18 cellular contexts compared by ENCODE assay signal in the genomic region with DNA sequence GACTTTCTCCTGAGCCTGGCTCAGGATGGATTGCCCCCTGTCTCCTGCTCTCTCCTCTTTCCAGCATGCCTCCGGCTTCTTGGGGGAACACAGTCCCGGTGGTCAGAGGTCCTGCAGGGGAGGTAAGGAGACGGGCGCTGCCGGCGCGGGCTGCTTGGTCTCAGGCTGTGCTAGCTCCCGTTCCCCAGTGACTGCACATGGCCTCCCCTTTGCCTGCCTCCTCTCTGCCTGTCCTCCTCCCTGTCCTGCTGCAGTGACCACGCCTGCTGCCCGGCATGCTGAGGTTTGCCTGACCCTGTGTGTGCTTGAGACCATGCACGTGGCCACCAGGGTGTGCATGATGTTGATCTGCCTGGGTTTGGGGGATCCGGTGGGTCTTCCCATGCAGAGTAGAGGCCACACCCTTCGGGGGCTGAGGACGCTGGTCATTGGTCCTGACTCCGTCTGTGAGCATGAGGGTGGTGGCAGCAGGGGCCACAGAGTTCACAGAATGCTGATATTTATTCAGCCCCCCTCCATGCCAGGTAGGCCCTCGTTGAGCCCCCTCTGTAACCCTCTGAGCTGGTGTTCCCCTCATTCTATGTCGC. TPM values are rescaled to one million over a fixed set of nuclear protein-coding genes. Genes with fewer than 3 reads are reported as not detected.
DNase-seq lines count a peak whose midpoint lies in the region; ATAC-seq, FAIRE-seq and TF ChIP-seq lines count a peak whose summit lies in the region.
"Had no signal": no experiment of that assay in that cellular context is flagged by ENCODE, and none has a peak within 500 bp of the region (broad histone marks: within the 10 kb centered on the region; RNA-seq: fewer than 3 reads in every experiment).

No MANE protein-coding gene starts in this region.

- in situ Hi-C loops in IMR-90 (cut with MboI; ENCODE audit: low sequenced_read_pairs), result no loop called here

- DNase-seq in IMR-90 (no peak), kidney (peak; percentile 71), spleen (peak; percentile 59), cerebellum (ENCODE audit: low spot score) (no peak), KG1 (lab: John Stamatoyannopoulos, UW) (no peak)
- DNase-seq in activated CD4-positive, alpha-beta T cell treated with anti-CD3 and anti-CD28 coated beads for 1 hour, result no peak
- DNase-seq: ACHN; C1 segment of cervical spinal cord; CD8-positive, alpha-beta T cell; COR-L47; DND-41; GDM1; GM23248 had no signal

- no peak for TF ChIP-seq RAD21 in IMR-90 (IDR thresholded peaks at IDR 0.05; ENCODE audit: low read length)

- intact Hi-C loops in IMR-90 (cut with micrococcal nuclease), result no loop called here
- intact Hi-C loops in kidney (cut with DNase I), result no loop called here
- intact Hi-C loops in spleen (cut with DNase I; ENCODE audit: low total_unique reads), result no loop called here

- no peak overlapping the region for H3K18ac ChIP-seq in IMR-90 (ENCODE audit: low read depth, low read length)

- peak overlapping the region; percentile 23 for H2AK9ac ChIP-seq in IMR-90 (replicated peaks; ENCODE audit: low read depth, low read length, poor library complexity)

- no peak overlapping the region for H2BK20ac ChIP-seq in IMR-90 (ENCODE audit: low read depth, low read length)

- POLR2A ChIA-PET in IMR-90 (lab: Charles Lee; ENCODE audit: unreplicated experiment), result no interaction called here

- no peaks in the 10 kb centered on the region for H3K27me3 ChIP-seq in BLaER1
- no peaks in the 10 kb centered on the region for H3K27me3 ChIP-seq in IMR-90 (ENCODE audit: control insufficient read depth, insufficient read depth, low read length)
- H3K27me3 ChIP-seq in spleen (replicated peaks in 1 of 7), result no peaks in the 10 kb centered on the region

- no peak overlapping the region for H3K4ac ChIP-seq in IMR-90 (ENCODE audit: low read depth, low read length)

- BruUV-seq in IMR-90 (replicated peaks; lab: Mats Ljungman, UMichigan), result no TSS peak

- no peak overlapping the region for H4K5ac ChIP-seq in IMR-90 (ENCODE audit: low read depth, low read length)

- no peak overlapping the region for H3K56ac ChIP-seq in IMR-90 (ENCODE audit: extremely low read depth, insufficient read depth, low read length)

- no peak overlapping the region for H2BK5ac ChIP-seq in IMR-90 (ENCODE audit: low read depth, low read length, poor library complexity, severe bottlenecking)

- H2BK120ac ChIP-seq in IMR-90 (ENCODE audit: low read depth, low read length), result no peak overlapping the region

- H4K20me1 ChIP-seq in BLaER1, result peaks cover 100% of the 10 kb centered on the region
- no peaks in the 10 kb centered on the region for H4K20me1 ChIP-seq in IMR-90 (ENCODE audit: insufficient read depth, low read length)

- TF ChIP-seq CTCF in IMR-90 (conservative IDR thresholded peaks at IDR 0.05; ENCODE audit: low read depth, low read length) (no peak), kidney (IDR thresholded peaks at IDR 0.05; ENCODE audit: borderline replicate concordance, extremely low read depth, insufficient read depth) (no peak), spleen (IDR thresholded peaks at IDR 0.05 in 8 of 11, conservative IDR thresholded peaks at IDR 0.05 in 3 of 11) (no peak)

- peaks cover 33 to 83% of the 10 kb centered on the region in 2 experiments for H3K79me1 ChIP-seq in IMR-90 (ENCODE audit: low read depth in 1 of 2, low read length in 2 of 2)

- H4K8ac ChIP-seq in IMR-90 (ENCODE audit: low read depth in 2 of 2, low read length in 2 of 2), result no peak overlapping the region

- H3K9ac ChIP-seq in BLaER1 (no peak overlapping the region), IMR-90 (ENCODE audit: low read depth, low read length) (no peak overlapping the region), kidney (ENCODE audit: low read length in 2 of 2) (no peak overlapping the region)
- H3K9ac ChIP-seq: GM23248 had no signal

- H3K4me3 ChIP-seq in BLaER1, result no peak overlapping the region
- H3K4me3 ChIP-seq in IMR-90 (ENCODE audit: insufficient read depth, low read depth, low read length), result no peak overlapping the region
- H3K4me3 ChIP-seq in kidney (ENCODE audit: low read length in 2 of 2), result no peak overlapping the region
- H3K4me3 ChIP-seq in spleen, result no peak overlapping the region
- H3K4me3 ChIP-seq: GM23248 had no signal

- H2AK5ac ChIP-seq in IMR-90 (ENCODE audit: low read depth, low read length), result no peak overlapping the region

- no peak overlapping the region for H3K14ac ChIP-seq in IMR-90 (replicated peaks; ENCODE audit: low read depth, low read length)

- H3K9me3 ChIP-seq in BLaER1 (no peaks in the 10 kb centered on the region), IMR-90 (ENCODE audit: control insufficient read depth, insufficient read depth, low read length) (no peaks in the 10 kb centered on the region), kidney (ENCODE audit: control insufficient read depth in 1 of 2, low read length in 2 of 2) (no peaks in the 10 kb centered on the region), spleen (no peaks in the 10 kb centered on the region)

- CTCF ChIA-PET in IMR-90 (lab: Yijun Ruan, JAX), result no interaction called here

- no peak for FAIRE-seq in kidney (lab: Jason Lieb, UNC)
- FAIRE-seq: D721Med, H54 had no signal

- no peak overlapping the region for H2BK15ac ChIP-seq in IMR-90 (ENCODE audit: low read depth, low read length)

- H3K36me3 ChIP-seq in BLaER1 (peaks cover 100% of the 10 kb centered on the region), IMR-90 (ENCODE audit: control insufficient read depth, insufficient read depth, low read length) (peaks cover 55% of the 10 kb centered on the region), kidney (ENCODE audit: control insufficient read depth in 1 of 2, insufficient read depth in 2 of 2, low read length in 2 of 2) (peaks cover 8 to 12% of the 10 kb centered on the region in 2 donors), spleen (peaks cover 6 to 100% (median 58%) of the 10 kb centered on the region in 6 donors)

- H3K27ac ChIP-seq in BLaER1, result peak overlapping the region; percentile 45; the same call in 1 of the 2 replicates
- no peak overlapping the region for H3K27ac ChIP-seq in IMR-90 (ENCODE audit: insufficient read depth, low read length)
- no peak overlapping the region for H3K27ac ChIP-seq in kidney (ENCODE audit: low read depth in 2 of 2, low read length in 2 of 2)
- no peak overlapping the region for H3K27ac ChIP-seq in spleen
- H3K27ac ChIP-seq: GM23248 had no signal

- 100% methylated on average over 2 of the region's 17 CpGs; no CpG with 5 or more reads in 1 of the 2 experiments for WGBS in IMR-90 (ENCODE audit: extremely low coverage in 2 of 2, insufficient read length in 1 of 2), 2 experiments
- 89 to 93% (median 90%) methylated on average over 15 to 17 of the region's 17 CpGs for WGBS in spleen, 5 donors

- no peak overlapping the region for H4K91ac ChIP-seq in IMR-90 (ENCODE audit: insufficient read depth, low read depth, low read length)

- dilution Hi-C loops in IMR-90 (cut with HindIII; ENCODE audit: low sequenced_read_pairs, unreplicated experiment), result no loop called here

- no peak for TF ChIP-seq POLR2A in IMR-90 (IDR thresholded peaks at IDR 0.05; ENCODE audit: low read depth, low read length)
- TF ChIP-seq POLR2A in spleen (IDR thresholded peaks at IDR 0.05), result no peak

- no peak overlapping the region for H3K23ac ChIP-seq in IMR-90 (ENCODE audit: low read depth, low read length)

- H3K4me1 ChIP-seq in BLaER1 (peaks cover 74% of the 10 kb centered on the region), IMR-90 (ENCODE audit: control insufficient read depth, insufficient read depth, low read length) (peaks cover 15% of the 10 kb centered on the region), kidney (ENCODE audit: control insufficient read depth in 1 of 2, insufficient read depth in 1 of 2, low read depth in 1 of 2, low read length in 2 of 2) (peaks cover 9 to 13% of the 10 kb centered on the region in 2 donors), spleen (peaks cover 0 to 21% (median 8%) of the 10 kb centered on the region in 6 donors)

- ATAC-seq in IMR-90 (ENCODE audit: low read depth) (no peak), GM19328 (IDR thresholded peaks at IDR 0.05; ENCODE audit: unreplicated experiment) (no peak)
- ATAC-seq: CD8-positive, alpha-beta T cell; HCT116 had no signal

- H2AFZ ChIP-seq in IMR-90 (replicated peaks; ENCODE audit: low read length, poor library complexity), result peak overlapping the region; percentile 33
- H2AFZ ChIP-seq: GM23248 had no signal

- H3K9me1 ChIP-seq in IMR-90 (ENCODE audit: insufficient read depth, low read length), result peaks cover 29% of the 10 kb centered on the region

- H3K4me2 ChIP-seq in BLaER1 (no peak overlapping the region), IMR-90 (ENCODE audit: low read depth, low read length) (no peak overlapping the region)

TF ChIP-seq in IMR-90, 13 proteins besides CTCF, POLR2A, EP300 and RAD21:
- TF ChIP-seq FOS (IDR thresholded peaks at IDR 0.05; ENCODE audit: low read depth, low read length), result no peak
- no peak for TF ChIP-seq CEBPB (IDR thresholded peaks at IDR 0.05; ENCODE audit: low read depth, low read length)
- no peak for TF ChIP-seq MAFK (IDR thresholded peaks at IDR 0.05; ENCODE audit: low read depth, low read length)

RNA-seq across cellular contexts. Expression of a gene that starts 17.5 kb away (rescaled TPM):
- total RNA-seq in IMR-90 (2012; rRNA removed) (10.6 and 11.8 TPM in 2 replicates), kidney (45.7 TPM), spleen (10 to 100 TPM; 40.3 to 59.0 (median 47.6) TPM), cerebellum (11.2 TPM)
- polyA plus RNA-seq in IMR-90 (2012; rRNA removed) (23.0 and 23.9 TPM in 2 replicates), kidney (ENCODE audit: insufficient read depth, low read depth, low replicate concordance) (8.8 TPM), spleen (10 to 100 TPM; 13.6 to 37.6 (median 17.7) TPM)
- polyA plus RNA-seq in IMR-90 (2012; cell fraction: cytosol; rRNA removed), result 13.6 and 14.0 TPM in 2 replicates
- polyA plus RNA-seq in IMR-90 (2012; cell fraction: nucleus; rRNA removed; ENCODE audit: low replicate concordance), result 111 and 172 TPM in 2 replicates

RNA-seq across cellular contexts. Expression of a gene that starts 42.9 kb away (rescaled TPM):
- total RNA-seq in IMR-90 (2012; rRNA removed) (177 and 219 TPM in 2 replicates), kidney (86.6 TPM), spleen (100 to 1,000 TPM in 1 of 7 donors, 10 to 100 TPM in 6; 53.4 to 112 (median 70.9) TPM), cerebellum (41.7 TPM)
- polyA plus RNA-seq in IMR-90 (2012; rRNA removed) (127 and 145 TPM in 2 replicates), kidney (ENCODE audit: insufficient read depth, low read depth, low replicate concordance) (42.2 TPM), spleen (10 to 100 TPM; 10.3 to 22.3 (median 14.0) TPM)
- 51.2 and 117 TPM in 2 replicates for polyA plus RNA-seq in IMR-90 (2012; cell fraction: cytosol; rRNA removed)
- 56.9 and 86.4 TPM in 2 replicates for polyA plus RNA-seq in IMR-90 (2012; cell fraction: nucleus; rRNA removed; ENCODE audit: low replicate concordance)

Comparison
In these comparisons a context has a peak if more than half of its experiments do, and no peak if none do; other contexts are left out.
1. DNase-seq: peak in kidney (single experiment) and spleen (single experiment); none in IMR-90 (single experiment), cerebellum (single experiment), activated CD4-positive, alpha-beta T cell treated with anti-CD3 and anti-CD28 coated beads for 1 hour (single experiment) and KG1 (single experiment).